In the genomic region with DNA sequence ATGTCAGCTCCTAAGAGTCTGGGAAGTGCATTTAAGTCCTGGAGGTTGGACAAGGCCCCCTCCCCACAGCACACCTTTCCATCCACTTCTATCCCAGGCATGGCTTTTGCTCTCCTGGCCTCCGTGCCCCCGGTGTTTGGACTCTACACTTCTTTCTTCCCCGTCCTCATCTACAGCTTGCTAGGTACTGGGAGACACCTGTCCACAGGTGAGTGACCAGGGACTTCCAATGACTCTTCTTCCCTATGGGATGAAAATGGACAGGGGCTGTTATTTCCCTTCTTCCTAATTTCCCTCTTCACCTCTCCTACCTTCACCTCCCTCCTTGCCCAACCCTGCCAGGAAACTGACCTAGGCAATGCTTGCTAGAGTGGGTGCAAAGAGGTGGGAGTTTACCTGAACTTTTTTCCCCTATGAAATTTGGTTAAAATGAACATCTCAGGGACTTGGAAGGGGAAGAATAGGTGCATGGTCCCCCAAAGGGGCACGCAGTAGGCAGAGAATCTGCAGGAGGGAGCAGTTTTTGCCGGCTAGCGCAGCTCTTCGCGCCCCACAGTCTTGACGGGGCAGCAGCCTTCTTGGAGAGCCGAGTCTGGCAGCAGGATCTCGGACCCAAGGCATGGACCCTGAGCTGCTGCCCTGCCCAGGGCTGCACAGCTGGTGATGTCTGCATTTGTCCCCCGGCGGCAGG, we compare ENCODE assay signal across 14 cellular contexts. TPM values are rescaled to one million over a fixed set of nuclear protein-coding genes. Genes with fewer than 3 reads are reported as not detected.
DNase-seq lines count a peak whose midpoint lies in the region; ATAC-seq and TF ChIP-seq lines count a peak whose summit lies in the region.
"Had no signal": no experiment of that assay in that cellular context is flagged by ENCODE, and none has a peak within 500 bp of the region (broad histone marks: within the 10 kb centered on the region; RNA-seq: fewer than 3 reads in every experiment).

No MANE protein-coding gene starts in this region.

- no peaks in the 10 kb centered on the region for H3K79me2 ChIP-seq in GM23338 (replicated peaks; ENCODE audit: insufficient read depth)

- H3K36me3 Mint-ChIP-seq in activated CD4-positive, alpha-beta T cell treated with anti-CD3 and anti-CD28 coated beads, Interleukin-2, amount 10 ng/mL, durations not matched to agents 24 days and 14 days (ENCODE audit: low read depth) = peaks cover 2% of the 10 kb centered on the region
- H3K36me3 Mint-ChIP-seq in GM23338 (ENCODE audit: low read depth) (peaks cover 12% of the 10 kb centered on the region; the same call in 2 of the 3 replicates), brain (peaks cover 27% of the 10 kb centered on the region)
- H3K36me3 Mint-ChIP-seq in natural killer cell treated with Interleukin-12 subunit alpha and Interleukin-12 subunit beta and Interleukin-15 and Interleukin-18, amount 100 ng/mL, for 72 hours = no peaks in the 10 kb centered on the region

- H3K4me1 ChIP-seq in GM23338 (ENCODE audit: insufficient read depth) = peaks cover 24% of the 10 kb centered on the region
- H3K4me1 ChIP-seq: HAP-1 had no signal

- no peaks in the 10 kb centered on the region for H3K9me3 Mint-ChIP-seq in activated CD4-positive, alpha-beta T cell treated with anti-CD3 and anti-CD28 coated beads, Interleukin-2, amount 10 ng/mL, durations not matched to agents 24 days and 14 days
- no peaks in the 10 kb centered on the region for H3K9me3 Mint-ChIP-seq in GM23338
- peaks cover 0 to 8% (median 0%) of the 10 kb centered on the region in 5 experiments for H3K9me3 Mint-ChIP-seq in brain
- no peaks in the 10 kb centered on the region for H3K9me3 Mint-ChIP-seq in natural killer cell treated with Interleukin-12 subunit alpha and Interleukin-12 subunit beta and Interleukin-15 and Interleukin-18, amount 100 ng/mL, for 72 hours

- H3K27me3 ChIP-seq in GM23338 (ENCODE audit: insufficient read depth) = peaks cover 100% of the 10 kb centered on the region

- peaks cover 22% of the 10 kb centered on the region for H3K4me1 Mint-ChIP-seq in activated CD4-positive, alpha-beta T cell treated with anti-CD3 and anti-CD28 coated beads, Interleukin-2, amount 10 ng/mL, durations not matched to agents 24 days and 14 days
- H3K4me1 Mint-ChIP-seq in GM23338 (peaks cover 22% of the 10 kb centered on the region), brain (peaks cover 25% of the 10 kb centered on the region)
- peaks cover 18 to 20% of the 10 kb centered on the region in 2 donors for H3K4me1 Mint-ChIP-seq in natural killer cell treated with Interleukin-12 subunit alpha and Interleukin-12 subunit beta and Interleukin-15 and Interleukin-18, amount 100 ng/mL, for 72 hours (ENCODE audit: low read depth in 2 of 2)

- DNase-seq in activated CD4-positive, alpha-beta T cell treated with anti-CD3 and anti-CD28 coated beads, Interleukin-2, amount 10 ng/mL, durations not matched to agents 24 days and 14 days = no peak
- no peak for DNase-seq in activated CD4-positive, alpha-beta T cell treated with anti-CD3 and anti-CD28 coated beads for 1 hour
- DNase-seq in GM23338 (ENCODE audit: low spot score) = no peak
- DNase-seq in natural killer cell treated with Interleukin-12 subunit alpha and Interleukin-12 subunit beta and Interleukin-15 and Interleukin-18, amount 100 ng/mL, for 72 hours (ENCODE audit: low spot score) = no peak
- no peak for DNase-seq in lower leg skin (ENCODE audit: low spot score in 2 of 2)
- DNase-seq: activated gamma-delta T cell treated with Interleukin-2 at 50 U/mL for 16 hours, colonic mucosa, NCI-H187 had no signal

- H3K4me3 Mint-ChIP-seq in activated CD4-positive, alpha-beta T cell treated with anti-CD3 and anti-CD28 coated beads, Interleukin-2, amount 10 ng/mL, durations not matched to agents 24 days and 14 days = peak overlapping the region; percentile 88
- peak overlapping the region; percentile 71 for H3K4me3 Mint-ChIP-seq in GM23338
- peak overlapping the region; percentile 70 to 85 (median 83) for H3K4me3 Mint-ChIP-seq in brain
- H3K4me3 Mint-ChIP-seq in natural killer cell treated with Interleukin-12 subunit alpha and Interleukin-12 subunit beta and Interleukin-15 and Interleukin-18, amount 100 ng/mL, for 72 hours = peak overlapping the region; percentile 48

- no peak for TF ChIP-seq CTCF in GM23338 (conservative IDR thresholded peaks at IDR 0.05; ENCODE audit: low read depth in 2 of 2)
- no peak for TF ChIP-seq CTCF in brain (conservative IDR thresholded peaks at IDR 0.05)
- no peak for TF ChIP-seq CTCF in lower leg skin (IDR thresholded peaks at IDR 0.05)

- 0 out of 2 replicates have a peak, but pooled peaks cover 13% of the 10 kb centered on the region for H3F3A ChIP-seq in GM23338 (replicated peaks; ENCODE audit: low read depth)

- H2AFZ ChIP-seq in GM23338 = no peak overlapping the region; the same call in 1 of the 2 replicates

- TF ChIP-seq POLR2A in lower leg skin (IDR thresholded peaks at IDR 0.05) = no peak

- ATAC-seq in GM23338 (peak; percentile 2; the same call in 2 of the 3 replicates), HG03378 (IDR thresholded peaks at IDR 0.05; ENCODE audit: unreplicated experiment) (no peak), GM21528 (IDR thresholded peaks at IDR 0.05; ENCODE audit: low FRiP score, unreplicated experiment) (no peak)
- ATAC-seq in natural killer cell treated with Interleukin-12 subunit alpha and Interleukin-12 subunit beta and Interleukin-15 and Interleukin-18, amount 100 ng/mL, for 72 hours = no peak

- 26 to 40% methylated on average over 11 to 12 of the region's 13 CpGs for WGBS in lower leg skin, 2 donors

- H3K27me3 Mint-ChIP-seq in activated CD4-positive, alpha-beta T cell treated with anti-CD3 and anti-CD28 coated beads, Interleukin-2, amount 10 ng/mL, durations not matched to agents 24 days and 14 days = peaks cover 94% of the 10 kb centered on the region
- peaks cover 98% of the 10 kb centered on the region for H3K27me3 Mint-ChIP-seq in GM23338 (ENCODE audit: insufficient read depth, low read depth, poor library complexity)
- peaks cover 72% of the 10 kb centered on the region for H3K27me3 Mint-ChIP-seq in brain
- peaks cover 52 to 70% of the 10 kb centered on the region in 2 donors for H3K27me3 Mint-ChIP-seq in natural killer cell treated with Interleukin-12 subunit alpha and Interleukin-12 subunit beta and Interleukin-15 and Interleukin-18, amount 100 ng/mL, for 72 hours

- intact Hi-C loops in activated CD4-positive, alpha-beta T cell treated with anti-CD3 and anti-CD28 coated beads, Interleukin-2, amount 10 ng/mL, durations not matched to agents 24 days and 14 days (cut with micrococcal nuclease) = loop anchor here (2.0 to 5.0 kb wide), 2 partner anchors 30 to 158 kb away; a partner anchor contains a TSS
- intact Hi-C loops in lower leg skin (cut with DNase I; ENCODE audit: low total_unique reads) = loop anchor here (5.0 to 10.0 kb wide), 2 partner anchors 38 to 156 kb away; no protein-coding TSS in a partner anchor

- H3K4me2 ChIP-seq in GM23338 = peak overlapping the region; percentile 87

- peak overlapping the region; percentile 59 for H3K4me3 ChIP-seq in GM23338
- no peak overlapping the region for H3K4me3 ChIP-seq in lower leg skin (ENCODE audit: low read depth, poor library complexity, severe bottlenecking)
- H3K4me3 ChIP-seq: HAP-1, K562 had no signal

- H3K9me2 ChIP-seq in GM23338 (ENCODE audit: insufficient read depth) = no peaks in the 10 kb centered on the region

- peaks cover 4% of the 10 kb centered on the region; the same call in 1 of the 2 replicates for H3K36me3 ChIP-seq in GM23338 (ENCODE audit: insufficient read depth)
- H3K36me3 ChIP-seq: colonic mucosa, neutrophil had no signal

- peaks cover 8% of the 10 kb centered on the region for H4K20me1 ChIP-seq in GM23338 (replicated peaks; ENCODE audit: insufficient read depth)

- H3K27ac Mint-ChIP-seq in activated CD4-positive, alpha-beta T cell treated with anti-CD3 and anti-CD28 coated beads, Interleukin-2, amount 10 ng/mL, durations not matched to agents 24 days and 14 days = peak overlapping the region; percentile 73
- H3K27ac Mint-ChIP-seq in GM23338 = no peak overlapping the region
- peak overlapping the region in 1 of 5 experiments; percentile 49 for H3K27ac Mint-ChIP-seq in brain
- no peak overlapping the region for H3K27ac Mint-ChIP-seq in natural killer cell treated with Interleukin-12 subunit alpha and Interleukin-12 subunit beta and Interleukin-15 and Interleukin-18, amount 100 ng/mL, for 72 hours

- H3K27ac ChIP-seq in GM23338 (ENCODE audit: low read depth) = no peak overlapping the region
- H3K27ac ChIP-seq: colonic mucosa, neutrophil had no signal

RNA-seq across cellular contexts. Expression of a gene that starts 9.2 kb away (rescaled TPM):
- 1.6 and 1.7 TPM in 2 replicates for total RNA-seq in activated CD4-positive, alpha-beta T cell treated with anti-CD3 and anti-CD28 coated beads, Interleukin-2, amount 10 ng/mL, durations not matched to agents 24 days and 14 days
- 9.9 and 10.2 TPM in 2 replicates for total RNA-seq in GM23338 (2014; rRNA removed; shearing (Covaris generic))
- polyA plus RNA-seq in GM23338 (2016; fragmentation: Nextera tagmentation; extraction: Ambion mirVana) (0.53 TPM in 1 of 2 replicates, not detected in the other), brain (ENCODE audit: insufficient read depth, low read depth, low replicate concordance) (47.2 TPM)
- 1 to 10 TPM in 1 of 2 donors, under 1 TPM in 1; 0.52 to 4.0 TPM for total RNA-seq in natural killer cell treated with Interleukin-12 subunit alpha and Interleukin-12 subunit beta and Interleukin-15 and Interleukin-18, amount 100 ng/mL, for 72 hours
- 10 to 100 TPM in 1 of 4 donors, 1 to 10 TPM in 3; 3.8 to 10.3 (median 6.9) TPM for total RNA-seq in lower leg skin

RNA-seq across cellular contexts. Expression of a gene that starts 12.6 kb away (rescaled TPM):
- 4.6 and 5.7 TPM in 2 replicates for total RNA-seq in activated CD4-positive, alpha-beta T cell treated with anti-CD3 and anti-CD28 coated beads, Interleukin-2, amount 10 ng/mL, durations not matched to agents 24 days and 14 days
- total RNA-seq in GM23338 (2014; rRNA removed; shearing (Covaris generic)) = 2.4 and 2.8 TPM in 2 replicates
- polyA plus RNA-seq in GM23338 (2016; fragmentation: Nextera tagmentation; extraction: Ambion mirVana) (1.3 and 1.4 TPM in 2 replicates), brain (ENCODE audit: insufficient read depth, low read depth, low replicate concordance) (42.2 TPM)
- 1 to 10 TPM; 1.5 to 3.6 TPM for total RNA-seq in natural killer cell treated with Interleukin-12 subunit alpha and Interleukin-12 subunit beta and Interleukin-15 and Interleukin-18, amount 100 ng/mL, for 72 hours
- total RNA-seq in lower leg skin = 1 to 10 TPM in 1 of 4 donors, under 1 TPM in 3; 0.19 to 1.7 (median 0.26) TPM

RNA-seq across cellular contexts. Expression of a gene that starts 15.8 kb away (rescaled TPM):
- total RNA-seq in activated CD4-positive, alpha-beta T cell treated with anti-CD3 and anti-CD28 coated beads, Interleukin-2, amount 10 ng/mL, durations not matched to agents 24 days and 14 days = 15.9 and 18.3 TPM in 2 replicates
- 37.8 and 46.6 TPM in 2 replicates for total RNA-seq in GM23338 (2014; rRNA removed; shearing (Covaris generic))
- polyA plus RNA-seq in GM23338 (2016; fragmentation: Nextera tagmentation; extraction: Ambion mirVana) (16.7 and 22.8 TPM in 2 replicates), brain (ENCODE audit: insufficient read depth, low read depth, low replicate concordance) (100 TPM)
- total RNA-seq in natural killer cell treated with Interleukin-12 subunit alpha and Interleukin-12 subunit beta and Interleukin-15 and Interleukin-18, amount 100 ng/mL, for 72 hours = 10 to 100 TPM; 15.6 to 18.4 TPM
- total RNA-seq in lower leg skin = 10 to 100 TPM in 2 of 4 donors, 1 to 10 TPM in 2; 6.1 to 17.4 (median 11.4) TPM

RNA-seq across cellular contexts. Expression of a gene that starts 29.4 kb away (rescaled TPM):
- total RNA-seq in activated CD4-positive, alpha-beta T cell treated with anti-CD3 and anti-CD28 coated beads, Interleukin-2, amount 10 ng/mL, durations not matched to agents 24 days and 14 days = 21.5 and 23.0 TPM in 2 replicates
- total RNA-seq in GM23338 (2014; rRNA removed; shearing (Covaris generic)) = 26.4 and 30.6 TPM in 2 replicates
- polyA plus RNA-seq in GM23338 (2016; fragmentation: Nextera tagmentation; extraction: Ambion mirVana) = 10.5 and 10.8 TPM in 2 replicates
- polyA plus RNA-seq in brain (ENCODE audit: insufficient read depth, low read depth, low replicate concordance) = 43.7 TPM
- 10 to 100 TPM; 25.9 to 35.7 TPM for total RNA-seq in natural killer cell treated with Interleukin-12 subunit alpha and Interleukin-12 subunit beta and Interleukin-15 and Interleukin-18, amount 100 ng/mL, for 72 hours
- total RNA-seq in lower leg skin = 10 to 100 TPM; 29.1 to 48.9 (median 39.1) TPM
